ENCODE assay signal across 8 cellular contexts in genomic region chr22:40818747-40819662, GRCh38. TPM values are rescaled to one million over a fixed set of nuclear protein-coding genes. Genes with fewer than 3 reads are reported as not detected.
A peak's percentile ranks its signal among the peaks of the same experiment; 100 is the strongest.
DNase-seq lines count a peak whose midpoint lies in the region; TF ChIP-seq lines count a peak whose summit lies in the region.

A gene with protein sequence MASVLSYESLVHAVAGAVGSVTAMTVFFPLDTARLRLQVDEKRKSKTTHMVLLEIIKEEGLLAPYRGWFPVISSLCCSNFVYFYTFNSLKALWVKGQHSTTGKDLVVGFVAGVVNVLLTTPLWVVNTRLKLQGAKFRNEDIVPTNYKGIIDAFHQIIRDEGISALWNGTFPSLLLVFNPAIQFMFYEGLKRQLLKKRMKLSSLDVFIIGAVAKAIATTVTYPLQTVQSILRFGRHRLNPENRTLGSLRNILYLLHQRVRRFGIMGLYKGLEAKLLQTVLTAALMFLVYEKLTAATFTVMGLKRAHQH (minus strand): TSS chr22:40819346. CDS start chr22:40819248, 98 bp downstream.

- no peaks in the 10 kb centered on the region for H3K9me2 ChIP-seq in SU-DHL-6 (replicated peaks; ENCODE audit: insufficient read depth, low read length)

- peaks cover 26% of the 10 kb centered on the region for H3F3A ChIP-seq in SU-DHL-6 (ENCODE audit: insufficient read depth)

- peaks cover 3% of the 10 kb centered on the region for H3K9me3 Mint-ChIP-seq in activated naive CD8-positive, alpha-beta T cell treated with anti-CD3 and anti-CD28 coated beads for 36 hours

- peak within 1 kb of the TSS; percentile 93 for H3K27ac Mint-ChIP-seq in activated naive CD8-positive, alpha-beta T cell treated with anti-CD3 and anti-CD28 coated beads for 36 hours

- H3K27me3 ChIP-seq in SU-DHL-6 (ENCODE audit: low read length) (no peaks in the 10 kb centered on the region), cardiac muscle cell (no peaks in the 10 kb centered on the region), parathyroid adenoma (ENCODE audit: control insufficient read depth, insufficient read depth, low read length) (no peaks in the 10 kb centered on the region), thyroid gland (no peaks in the 10 kb centered on the region)

- peak within 1 kb of the TSS; percentile 99 for H3K4me3 ChIP-seq in HFF-Myc (replicated peaks; ENCODE audit: low read depth, low read length)
- H3K4me3 ChIP-seq in SU-DHL-6 (ENCODE audit: insufficient read depth, low read length, poor library complexity, severe bottlenecking) = peak within 1 kb of the TSS; percentile 96
- peak within 1 kb of the TSS; percentile 82 for H3K4me3 ChIP-seq in cardiac muscle cell
- H3K4me3 ChIP-seq in parathyroid adenoma (ENCODE audit: low read depth, low read length) = peak within 1 kb of the TSS; percentile 100
- H3K4me3 ChIP-seq in thyroid gland (replicated peaks in 1 of 3) = peak within 1 kb of the TSS; percentile 69 to 100 (median 82)

- peaks cover 49% of the 10 kb centered on the region for H3K79me2 ChIP-seq in SU-DHL-6 (ENCODE audit: insufficient read depth, low read length)
- H3K79me2 ChIP-seq in parathyroid adenoma = peaks cover 19% of the 10 kb centered on the region

- peak; percentile 38 for TF ChIP-seq CTCF in HFF-Myc (IDR thresholded peaks at IDR 0.05; ENCODE audit: low read depth, low read length, missing control alignments)
- no peak for TF ChIP-seq CTCF in SU-DHL-6 (IDR thresholded peaks at IDR 0.05; ENCODE audit: insufficient read depth, low read length, poor library complexity, severe bottlenecking)
- TF ChIP-seq CTCF in cardiac muscle cell (IDR thresholded peaks at IDR 0.05; ENCODE audit: low read depth, low read length) = peak; percentile 50
- no peak for TF ChIP-seq CTCF in parathyroid adenoma (IDR thresholded peaks at IDR 0.05)
- peak in 5 of 6 experiments; percentile 19 to 49 (median 42) for TF ChIP-seq CTCF in thyroid gland (IDR thresholded peaks at IDR 0.05)

- WGBS in thyroid gland, 2 donors = 0 to 1% methylated on average over 20 to 21 of the region's 61 CpGs

- H3K9me3 ChIP-seq in SU-DHL-6 (ENCODE audit: insufficient read depth, low read length) = no peaks in the 10 kb centered on the region
- H3K9me3 ChIP-seq in cardiac muscle cell (ENCODE audit: low read depth) = no peaks in the 10 kb centered on the region
- no peaks in the 10 kb centered on the region for H3K9me3 ChIP-seq in parathyroid adenoma (ENCODE audit: control insufficient read depth, low read length)
- no peaks in the 10 kb centered on the region for H3K9me3 ChIP-seq in thyroid gland

- H3K36me3 ChIP-seq in SU-DHL-6 (ENCODE audit: low read length) (peaks cover 12% of the 10 kb centered on the region), cardiac muscle cell (peaks cover 16% of the 10 kb centered on the region), parathyroid adenoma (ENCODE audit: control insufficient read depth, insufficient read depth, low read length) (no peaks in the 10 kb centered on the region), thyroid gland (peaks cover 0 to 3% of the 10 kb centered on the region in 2 donors)

- peaks cover 29% of the 10 kb centered on the region for H3K36me3 Mint-ChIP-seq in activated naive CD8-positive, alpha-beta T cell treated with anti-CD3 and anti-CD28 coated beads for 36 hours

- H3K4me3 Mint-ChIP-seq in activated naive CD8-positive, alpha-beta T cell treated with anti-CD3 and anti-CD28 coated beads for 36 hours = peak within 1 kb of the TSS; percentile 88

- DNase-seq in GDM1 (lab: John Stamatoyannopoulos, UW) (peak; percentile 76), HFF-Myc (ENCODE audit: extremely low read depth, low read depth) (peak; percentile 26), NCI-H1105 treated with DMSO at 0.1 percent for 48 hours (lab: John Stamatoyannopoulos, UW) (peak; percentile 81), cardiac muscle cell (ENCODE audit: low read depth in 1 of 2, low spot score in 1 of 2) (peak; percentile 88 to 93), thyroid gland (peak; percentile 91 to 93)
- peak; percentile 88 for DNase-seq in activated naive CD8-positive, alpha-beta T cell treated with anti-CD3 and anti-CD28 coated beads for 36 hours

- no peaks in the 10 kb centered on the region for H4K20me1 ChIP-seq in SU-DHL-6 (ENCODE audit: low read depth, low read length)

- H3K27ac ChIP-seq in SU-DHL-6 (ENCODE audit: low read depth, low read length) (peak within 1 kb of the TSS; percentile 64), cardiac muscle cell (peak within 1 kb of the TSS; percentile 91), parathyroid adenoma (peak within 1 kb of the TSS; percentile 49), thyroid gland (peak within 1 kb of the TSS; percentile 35 to 54 (median 41))

- H3K27me3 Mint-ChIP-seq in activated naive CD8-positive, alpha-beta T cell treated with anti-CD3 and anti-CD28 coated beads for 36 hours = no peaks in the 10 kb centered on the region

- peaks cover 30% of the 10 kb centered on the region for H3K4me1 Mint-ChIP-seq in activated naive CD8-positive, alpha-beta T cell treated with anti-CD3 and anti-CD28 coated beads for 36 hours

- H2AFZ ChIP-seq in SU-DHL-6 (ENCODE audit: low read depth, low read length, severe bottlenecking) (peak within 1 kb of the TSS; percentile 89), parathyroid adenoma (peak within 1 kb of the TSS; percentile 99)

- TF ChIP-seq POLR2A in thyroid gland (IDR thresholded peaks at IDR 0.05) = peak in 1 of 2 donors; percentile 53

- H3K9ac ChIP-seq in SU-DHL-6 (ENCODE audit: low read length) = peak within 1 kb of the TSS; percentile 87
- H3K9ac ChIP-seq in parathyroid adenoma = no peak within 1 kb of the TSS

- peaks cover 4% of the 10 kb centered on the region for H3K4me1 ChIP-seq in cardiac muscle cell (ENCODE audit: low read depth)
- H3K4me1 ChIP-seq in parathyroid adenoma = peaks cover 7% of the 10 kb centered on the region
- peaks cover 17 to 19% of the 10 kb centered on the region in 2 donors for H3K4me1 ChIP-seq in thyroid gland

- intact Hi-C loops in thyroid gland (cut with DNase I) = no loop called here

- H3K4me2 ChIP-seq in SU-DHL-6 (ENCODE audit: low read depth, low read length, poor library complexity, severe bottlenecking) (peak within 1 kb of the TSS; percentile 84), parathyroid adenoma (ENCODE audit: low read length) (peak within 1 kb of the TSS; percentile 98)

RNA-seq across cellular contexts. Expression of the gene that starts here (rescaled TPM):
- total RNA-seq in activated naive CD8-positive, alpha-beta T cell treated with anti-CD3 and anti-CD28 coated beads for 36 hours = 10 to 100 TPM; 39.0 to 40.6 TPM
- total RNA-seq in cardiac muscle cell (11.2 and 12.7 TPM in 2 replicates), thyroid gland (10 to 100 TPM; 15.5 to 25.0 (median 20.9) TPM)
- 18.1 and 22.2 TPM in 2 replicates for polyA plus RNA-seq in cardiac muscle cell

Comparison
In these comparisons a context has a peak if more than half of its experiments do, and no peak if none do; other contexts are left out.
1. Peak in every context shown above with its lines: DNase-seq, H3K4me3 ChIP-seq and H3K27ac ChIP-seq.
2. DNase-seq: peak in every context shown above with its lines; median percentile 92 in thyroid gland; 90 in cardiac muscle cell; 88 in activated naive CD8-positive, alpha-beta T cell treated with anti-CD3 and anti-CD28 coated beads for 36 hours; 81 in NCI-H1105 treated with DMSO at 0.1 percent for 48 hours; 76 in GDM1; 26 in HFF-Myc.
3. CTCF ChIP-seq: peak in HFF-Myc (single experiment), cardiac muscle cell (single experiment) and thyroid gland (5 of 6); none in SU-DHL-6 (single experiment) and parathyroid adenoma (single experiment).
4. H3K27ac ChIP-seq: peak in every context shown above with its lines; median percentile 91 in cardiac muscle cell; 64 in SU-DHL-6; 49 in parathyroid adenoma; 41 in thyroid gland.